In the genomic region with DNA sequence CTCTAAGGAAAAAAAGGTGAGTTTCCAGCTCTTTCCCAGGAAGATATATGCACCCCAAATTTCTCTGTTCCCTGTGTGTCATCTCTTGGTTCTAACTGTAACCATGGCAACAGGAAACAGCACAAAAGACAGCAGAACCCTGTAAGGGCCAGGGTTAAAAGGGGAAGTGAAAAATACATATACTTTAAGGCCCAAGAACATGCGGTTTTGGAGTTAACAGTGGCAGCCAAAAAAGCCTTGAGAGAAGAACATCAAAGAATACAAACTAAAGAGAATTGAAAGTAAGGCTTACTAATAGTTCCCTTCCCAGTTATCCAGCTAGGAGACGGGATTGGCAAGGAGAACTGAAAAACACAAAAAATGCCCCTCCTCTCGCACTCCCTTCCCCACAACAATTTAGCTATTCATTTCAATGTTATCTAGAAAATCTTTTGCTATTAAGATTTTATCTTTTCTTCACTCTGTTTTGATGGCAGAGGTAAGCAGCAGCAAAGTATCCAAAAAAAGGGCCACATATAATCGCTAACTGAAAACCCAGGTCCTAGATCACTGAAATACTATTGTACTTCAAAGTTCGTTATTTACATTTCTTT, we compare ENCODE assay signal across 7 cellular contexts. TPM values are rescaled to one million over a fixed set of nuclear protein-coding genes. Genes with fewer than 3 reads are reported as not detected.
DNase-seq lines count a peak whose midpoint lies in the region; ATAC-seq, FAIRE-seq and TF ChIP-seq lines count a peak whose summit lies in the region.

No MANE protein-coding gene starts in this region.

- peaks cover 25% of the 10 kb centered on the region for H3K4me1 ChIP-seq in KMS-11 (ENCODE audit: low read depth, poor library complexity, severe bottlenecking)
- H3K4me1 ChIP-seq in subcutaneous abdominal adipose tissue (ENCODE audit: control insufficient read depth in 5 of 5, insufficient read depth in 5 of 5, low read length in 5 of 5), result peaks cover 6 to 41% (median 34%) of the 10 kb centered on the region in 5 donors

- peaks cover 15 to 20% of the 10 kb centered on the region in 2 donors for H3K36me3 Mint-ChIP-seq in activated naive CD4-positive, alpha-beta T cell treated with anti-CD3 and anti-CD28 coated beads, Interleukin-2, amount 50 U/mL, for 72 hours

- H3K4me2 ChIP-seq in KMS-11, result peak overlapping the region; percentile 70

- H3K4me3 ChIP-seq in KMS-11 (IDR thresholded peaks at IDR 0.05; ENCODE audit: insufficient read depth, low read depth, low read length), result no peak overlapping the region
- H3K4me3 ChIP-seq in subcutaneous abdominal adipose tissue (ENCODE audit: low read depth in 1 of 5, low read length in 5 of 5), result peak overlapping the region; percentile 58 to 89 (median 77)

- peak; percentile 77 for FAIRE-seq in GM12892 (lab: Jason Lieb, UNC)

- no peak overlapping the region for H2AFZ ChIP-seq in KMS-11 (ENCODE audit: low read depth)

- H3K27ac Mint-ChIP-seq in activated naive CD4-positive, alpha-beta T cell treated with anti-CD3 and anti-CD28 coated beads, Interleukin-2, amount 50 U/mL, for 72 hours, result peak overlapping the region; percentile 95 to 98

- no peaks in the 10 kb centered on the region; the same call in 1 of the 2 replicates for H3K27me3 ChIP-seq in KMS-11 (ENCODE audit: insufficient read depth, low read depth)
- H3K27me3 ChIP-seq in subcutaneous abdominal adipose tissue (ENCODE audit: control insufficient read depth in 5 of 5, insufficient read depth in 4 of 5, low read length in 5 of 5), result no peaks in the 10 kb centered on the region

- peak overlapping the region; percentile 79 for H3K9ac ChIP-seq in KMS-11
- H3K9ac ChIP-seq in subcutaneous abdominal adipose tissue (ENCODE audit: low read length in 5 of 5), result peak overlapping the region; percentile 11 to 84 (median 74)

- TF ChIP-seq POLR2A in GM12892 (IDR thresholded peaks at IDR 0.05; ENCODE audit: low read depth, low read length), result no peak

- no peaks in the 10 kb centered on the region for H4K20me1 ChIP-seq in KMS-11 (ENCODE audit: insufficient read depth)

- no peaks in the 10 kb centered on the region for H3K9me3 ChIP-seq in subcutaneous abdominal adipose tissue (ENCODE audit: control insufficient read depth in 5 of 5, low read length in 5 of 5)

- no peaks in the 10 kb centered on the region for H3K36me3 ChIP-seq in KMS-11 (ENCODE audit: insufficient read depth)
- H3K36me3 ChIP-seq in subcutaneous abdominal adipose tissue (ENCODE audit: control insufficient read depth in 5 of 5, insufficient read depth in 5 of 5, low read length in 5 of 5), result peaks cover 0 to 6% (median 3%) of the 10 kb centered on the region in 5 donors

- no peak for TF ChIP-seq CTCF in KMS-11 (conservative IDR thresholded peaks at IDR 0.05; ENCODE audit: low read depth, low read length)

- H3K79me2 ChIP-seq in KMS-11 (ENCODE audit: insufficient read depth, low read depth), result peaks cover 51% of the 10 kb centered on the region

- DNase-seq in GM12892 (ENCODE audit: insufficient read length) (peak; percentile 58), iris pigment epithelial cell (ENCODE audit: low read depth) (peak; percentile 55), iPS-NIHi11 (ENCODE audit: low spot score) (no peak)
- peak in 1 of 2 donors; percentile 19 for DNase-seq in activated naive CD4-positive, alpha-beta T cell treated with anti-CD3 and anti-CD28 coated beads, Interleukin-2, amount 50 U/mL, for 72 hours (ENCODE audit: low spot score in 2 of 2)

- peaks cover 4 to 6% of the 10 kb centered on the region in 2 donors for H3K9me3 Mint-ChIP-seq in activated naive CD4-positive, alpha-beta T cell treated with anti-CD3 and anti-CD28 coated beads, Interleukin-2, amount 50 U/mL, for 72 hours

- H3K27ac ChIP-seq in KMS-11, result peak overlapping the region; percentile 65
- H3K27ac ChIP-seq in subcutaneous abdominal adipose tissue (ENCODE audit: low read depth, low read length), result peak overlapping the region; percentile 96

- ATAC-seq in GM21528 (IDR thresholded peaks at IDR 0.05; ENCODE audit: low FRiP score, unreplicated experiment), result peak; percentile 58
- peak; percentile 30 to 39 for ATAC-seq in activated naive CD4-positive, alpha-beta T cell treated with anti-CD3 and anti-CD28 coated beads, Interleukin-2, amount 50 U/mL, for 72 hours

RNA-seq across cellular contexts. Expression of a gene that starts 1.5 kb away (rescaled TPM):
- 30.3 TPM for polyA plus RNA-seq in GM12892 (2012; ENCODE audit: missing spikeins)
- total RNA-seq in activated naive CD4-positive, alpha-beta T cell treated with anti-CD3 and anti-CD28 coated beads, Interleukin-2, amount 50 U/mL, for 72 hours, result 10 to 100 TPM; 66.9 to 70.3 TPM

RNA-seq across cellular contexts. Expression of a gene that starts 31.4 kb away (rescaled TPM):
- 28.3 TPM for polyA plus RNA-seq in GM12892 (2012; ENCODE audit: missing spikeins)
- 10 to 100 TPM; 36.2 to 44.1 TPM for total RNA-seq in activated naive CD4-positive, alpha-beta T cell treated with anti-CD3 and anti-CD28 coated beads, Interleukin-2, amount 50 U/mL, for 72 hours
